Comparison of ENCODE assay signal across 25 cellular contexts in the genomic region with DNA sequence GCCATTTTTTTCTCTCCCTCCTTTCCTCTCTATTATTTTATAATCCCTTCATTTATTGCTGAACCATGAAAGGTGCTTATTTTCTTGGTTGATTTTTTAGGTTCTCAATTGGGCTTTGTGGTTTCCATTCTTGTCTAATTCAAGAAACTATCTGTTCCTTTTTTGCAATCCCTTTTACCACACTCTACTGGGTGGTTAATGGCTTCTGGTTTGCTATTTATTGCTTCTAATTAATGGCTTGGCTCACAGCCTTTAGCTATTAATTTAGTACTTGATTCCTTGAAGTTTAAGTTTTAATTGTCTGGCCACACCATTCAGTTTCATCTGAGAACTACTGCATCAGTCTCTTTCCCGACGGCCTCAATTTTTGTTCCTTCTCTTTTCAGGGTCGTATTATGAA. TPM values are rescaled to one million over a fixed set of nuclear protein-coding genes. Genes with fewer than 3 reads are reported as not detected.
"Had no signal": no experiment of that assay in that cellular context is flagged by ENCODE, and none has a peak within 500 bp of the region (broad histone marks: within the 10 kb centered on the region; RNA-seq: fewer than 3 reads in every experiment).

No MANE protein-coding gene starts in this region.

- FAIRE-seq: frontal cortex had no signal

- H3K4me3 ChIP-seq: coronary artery, heart left ventricle, lung, mucosa of descending colon, right atrium auricular region, sigmoid colon, skin epidermis, stomach, thoracic aorta, transverse colon had no signal

- ATAC-seq: esophagus mucosa; heart left ventricle; left colon; left ventricle myocardium superior; mucosa of descending colon; naive thymus-derived CD8-positive, alpha-beta T cell; stimulated activated naive B cell treated with anti-CD40 and anti-IgM and Interleukin-4, amounts not matched to agents 10 μg/mL and 1 μg/mL and 100 μg/mL, for 72 hours had no signal

- H3K27ac ChIP-seq: coronary artery, heart left ventricle, neutrophil, right atrium auricular region, sigmoid colon, skin epidermis, stomach, thoracic aorta, transverse colon had no signal

- H3K27me3 ChIP-seq: right atrium auricular region had no signal

- H3K4me1 ChIP-seq: right atrium auricular region, sigmoid colon, transverse colon had no signal

- H3K9me3 ChIP-seq: mucosa of descending colon, neutrophil, right atrium auricular region, sigmoid colon, thoracic aorta, transverse colon had no signal

- H3K36me3 ChIP-seq: heart left ventricle, neutrophil, right atrium auricular region, sigmoid colon, stomach, thoracic aorta, transverse colon had no signal

- DNase-seq: effector CD8-positive, alpha-beta T cell; heart left ventricle; hippocampal formation; left colon; left ventricle myocardium superior; mesenchymal stem cell; mucosa of descending colon; naive thymus-derived CD8-positive, alpha-beta T cell; posterior cingulate gyrus; sigmoid colon; stimulated activated CD4-positive, alpha-beta T cell treated with anti-CD3 and anti-CD28 coated beads, Interleukin-2, amount 100 ng/mL, for 24 hours; stimulated activated CD4-positive, alpha-beta T cell treated with anti-CD3 and anti-CD28 coated beads, Interleukin-4, amount 100 ng/mL, for 4 hours; stimulated activated naive B cell treated with anti-CD40 and anti-IgM and Interleukin-4, amounts not matched to agents 10 μg/mL and 1 μg/mL and 100 μg/mL, for 72 hours; stomach; substantia nigra; transverse colon had no signal

RNA-seq across cellular contexts. Expression of gene FRRS1L, which starts 5.6 kb away (rescaled TPM):
- total RNA-seq: esophagus mucosa; naive thymus-derived CD8-positive, alpha-beta T cell; pulmonary artery endothelial cell had no signal
- polyA plus RNA-seq: naive thymus-derived CD8-positive, alpha-beta T cell had no signal
